In genomic region chr2:149703281-149703680, GRCh38 we compare ENCODE assay signal across 14 cellular contexts.
"Had no signal": no experiment of that assay in that cellular context is flagged by ENCODE, and none has a peak within 500 bp of the region (broad histone marks: within the 10 kb centered on the region; RNA-seq: fewer than 3 reads in every experiment).

No MANE protein-coding gene starts in this region.

- DNase-seq: activated CD4-positive, alpha-beta T cell treated with anti-CD3 and anti-CD28 coated beads, Interleukin-2, amount 50 U/mL, for 48 hours; activated CD8-positive, alpha-beta memory T cell treated with anti-CD3 and anti-CD28 coated beads, Interleukin-2, amount 10 ng/mL, durations not matched to agents 7 days and 5 days; activated naive CD4-positive, alpha-beta T cell treated with anti-CD3 and anti-CD28 coated beads for 36 hours; activated T-cell treated with anti-CD3 and anti-CD28 coated beads, Interleukin-2, amount 50 U/mL, for 1 hour; cerebellar nuclear complex; effector memory CD8-positive, alpha-beta T cell; left ventricle myocardium superior; mesendoderm; retina; WERI-Rb-1 had no signal

- H3K4me3 ChIP-seq: ascending aorta, thoracic aorta had no signal

- H3K4me1 ChIP-seq: ascending aorta had no signal

- H3K27ac ChIP-seq: ascending aorta, thoracic aorta, WERI-Rb-1 had no signal

- H3K9me3 ChIP-seq: ascending aorta, thoracic aorta had no signal

- H3K36me3 ChIP-seq: ascending aorta, thoracic aorta, WERI-Rb-1 had no signal

- ATAC-seq: activated CD8-positive, alpha-beta memory T cell treated with anti-CD3 and anti-CD28 coated beads, Interleukin-2, amount 10 ng/mL, durations not matched to agents 7 days and 5 days; effector memory CD8-positive, alpha-beta T cell; left ventricle myocardium superior; natural killer cell treated with Interleukin-12 subunit alpha and Interleukin-12 subunit beta and Interleukin-15 and Interleukin-18, amount 100 ng/mL, for 72 hours; stimulated activated effector memory CD8-positive, alpha-beta T cell treated with anti-CD3 and anti-CD28 coated beads, Interleukin-12 subunit alpha, Interleukin-12 subunit beta, amount 100 ng/mL, for 72 hours had no signal

- H3K27me3 ChIP-seq: ascending aorta had no signal
